15 cellular contexts compared by ENCODE assay signal in the genomic region with DNA sequence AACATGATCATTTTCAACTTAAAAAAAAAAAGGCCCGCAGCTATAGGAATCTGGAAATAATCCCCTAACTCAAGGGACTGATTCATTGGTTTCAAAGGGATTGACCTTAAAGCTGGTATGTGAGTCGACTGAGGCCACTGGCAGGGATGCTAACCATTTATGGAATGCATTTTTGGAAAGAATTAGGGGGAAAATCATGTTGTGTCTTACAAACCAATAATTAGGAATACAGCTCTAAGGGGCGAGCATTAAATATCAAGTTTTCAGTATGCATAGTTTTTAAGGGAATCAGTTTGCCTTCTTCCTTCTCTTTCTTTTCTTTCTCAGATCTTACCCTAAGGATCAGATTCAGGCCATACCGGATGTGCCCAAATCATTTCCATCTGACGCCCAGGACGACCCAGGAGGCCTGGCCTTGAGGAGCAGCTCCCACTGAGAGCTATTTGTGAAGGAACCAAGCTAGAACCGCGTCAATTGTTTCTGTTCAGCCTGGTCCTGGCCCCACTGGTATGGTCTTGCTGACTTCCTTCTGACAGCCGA. TPM values are rescaled to one million over a fixed set of nuclear protein-coding genes. Genes with fewer than 3 reads are reported as not detected.
DNase-seq lines count a peak whose midpoint lies in the region; ATAC-seq and TF ChIP-seq lines count a peak whose summit lies in the region.
"Had no signal": no experiment of that assay in that cellular context is flagged by ENCODE, and none has a peak within 500 bp of the region (broad histone marks: within the 10 kb centered on the region; RNA-seq: fewer than 3 reads in every experiment).

No MANE protein-coding gene starts in this region.

- POLR2A ChIA-PET in MCF 10A (lab: Yijun Ruan, JAX) = interaction anchor here (0.7 kb wide), 1 partner anchor 185 kb away, joined by 3 read pairs; no protein-coding TSS in a partner anchor

- H2BK5ac ChIP-seq in neuronal stem cell (ENCODE audit: low read length) = no peak overlapping the region

- no peak overlapping the region for H4K91ac ChIP-seq in neuronal stem cell (ENCODE audit: low read depth, low read length, poor library complexity)

- no CpG with 5 or more reads among the region's 9 CpGs for WGBS in neuronal stem cell (ENCODE audit: extremely low coverage in 2 of 2, insufficient read length in 2 of 2, insufficient replicate concordance in 1 of 2), 2 donors

- no peak overlapping the region for H2BK12ac ChIP-seq in neuronal stem cell (ENCODE audit: low read length)

- no peak overlapping the region for H3K9ac ChIP-seq in neuronal stem cell (ENCODE audit: low read depth, low read length, poor library complexity)

- H3K4me2 ChIP-seq in neuronal stem cell (ENCODE audit: insufficient read depth, low read length, poor library complexity, severe bottlenecking) = no peak overlapping the region

- H3K79me1 ChIP-seq in neuronal stem cell (ENCODE audit: low read depth, low read length) = no peaks in the 10 kb centered on the region

- H3K27me3 Mint-ChIP-seq in MCF 10A (ENCODE audit: insufficient read depth, unreplicated experiment) = no peaks in the 10 kb centered on the region
- H3K27me3 Mint-ChIP-seq: activated CD4-positive, alpha-beta memory T cell treated with anti-CD3 and anti-CD28 coated beads for 36 hours had no signal

- intact Hi-C loops in breast epithelium (cut with DNase I; ENCODE audit: low total_unique reads) = no loop called here
- intact Hi-C loops in MCF 10A (cut with micrococcal nuclease) = no loop called here

- no peak overlapping the region for H3K27ac Mint-ChIP-seq in MCF 10A (ENCODE audit: low read depth, unreplicated experiment)
- H3K27ac Mint-ChIP-seq: activated CD4-positive, alpha-beta memory T cell treated with anti-CD3 and anti-CD28 coated beads for 36 hours had no signal

- no peaks in the 10 kb centered on the region for H3K36me3 Mint-ChIP-seq in MCF 10A (ENCODE audit: insufficient read depth, unreplicated experiment)
- H3K36me3 Mint-ChIP-seq: activated CD4-positive, alpha-beta memory T cell treated with anti-CD3 and anti-CD28 coated beads for 36 hours had no signal

- ATAC-seq in GM18520 (IDR thresholded peaks at IDR 0.05; ENCODE audit: unreplicated experiment) (no peak), esophagus mucosa (no peak), GM18909 (IDR thresholded peaks at IDR 0.05; ENCODE audit: poor library complexity, unreplicated experiment) (no peak)

- CTCF ChIA-PET in MCF 10A (lab: Yijun Ruan, JAX) = interaction anchor here (0.6 to 2.1 kb wide), 7 partner anchors 8 to 248 kb away, joined by 3 to 7 read pairs (median 4); no protein-coding TSS in a partner anchor

- H3K27me3 ChIP-seq in breast epithelium (no peaks in the 10 kb centered on the region), neuronal stem cell (ENCODE audit: control insufficient read depth in 3 of 3, insufficient read depth in 3 of 3, low read depth in 1 of 3, low read length in 3 of 3) (peaks cover 0 to 17% (median 0%) of the 10 kb centered on the region in 3 experiments)

- no peak overlapping the region for H3K4me3 Mint-ChIP-seq in MCF 10A (ENCODE audit: unreplicated experiment)
- H3K4me3 Mint-ChIP-seq: activated CD4-positive, alpha-beta memory T cell treated with anti-CD3 and anti-CD28 coated beads for 36 hours had no signal

- no peaks in the 10 kb centered on the region for H3K9me3 ChIP-seq in breast epithelium
- no peaks in the 10 kb centered on the region for H3K9me3 ChIP-seq in neuronal stem cell (replicated peaks in 1 of 2; ENCODE audit: control insufficient read depth in 2 of 2, insufficient read depth in 1 of 2, low read depth in 1 of 2, low read length in 2 of 2)
- H3K9me3 ChIP-seq: stomach had no signal

- BruUV-seq in MCF 10A (replicated peaks; lab: Mats Ljungman, UMichigan) = no TSS peak

- TF ChIP-seq CTCF in breast epithelium (IDR thresholded peaks at IDR 0.05) = no peak
- TF ChIP-seq CTCF in MCF 10A (IDR thresholded peaks at IDR 0.05; ENCODE audit: unreplicated experiment) = no peak

- DNase-seq in breast epithelium (ENCODE audit: low spot score in 2 of 2) (no peak), MCF 10A (ENCODE audit: unreplicated experiment) (no peak), epidermal melanocyte (ENCODE audit: insufficient read length, low spot score) (peak; percentile 43), neuronal stem cell (ENCODE audit: low spot score) (no peak), amygdala (lab: John Stamatoyannopoulos, UW) (no peak)
- DNase-seq: activated CD4-positive, alpha-beta memory T cell treated with anti-CD3 and anti-CD28 coated beads for 36 hours; activated effector memory CD4-positive, alpha-beta T cell treated with Interleukin-2 at 50 U/mL for 16 hours; Karpas-422; NCI-H2081; posterior cingulate gyrus; stomach had no signal

- no peak overlapping the region for H2AK5ac ChIP-seq in neuronal stem cell (ENCODE audit: low read depth, low read length)

- no peak overlapping the region for H3K14ac ChIP-seq in neuronal stem cell (ENCODE audit: low read length)

- H3K4me1 Mint-ChIP-seq in MCF 10A (ENCODE audit: insufficient read depth, unreplicated experiment) = peaks cover 6% of the 10 kb centered on the region

- H3K23ac ChIP-seq in neuronal stem cell (ENCODE audit: low read depth, low read length, poor library complexity) = no peak overlapping the region

- no peak overlapping the region for H3K18ac ChIP-seq in neuronal stem cell (ENCODE audit: low read length)

- H3K4me3 ChIP-seq in breast epithelium = no peak overlapping the region
- H3K4me3 ChIP-seq in neuronal stem cell (ENCODE audit: low read length in 2 of 2) = no peak overlapping the region
- H3K4me3 ChIP-seq: stomach had no signal

- no peak overlapping the region for H2BK120ac ChIP-seq in neuronal stem cell (ENCODE audit: low read depth, low read length)

- H3K4ac ChIP-seq in neuronal stem cell (ENCODE audit: low read length) = no peak overlapping the region

- no peaks in the 10 kb centered on the region for H3K36me3 ChIP-seq in breast epithelium
- H3K36me3 ChIP-seq in neuronal stem cell (replicated peaks in 1 of 2; ENCODE audit: control insufficient read depth in 2 of 2, insufficient read depth in 2 of 2, low read length in 2 of 2) = no peaks in the 10 kb centered on the region
- H3K36me3 ChIP-seq: stomach had no signal

- H3K9me3 Mint-ChIP-seq in MCF 10A (ENCODE audit: unreplicated experiment) = no peaks in the 10 kb centered on the region
- H3K9me3 Mint-ChIP-seq: activated CD4-positive, alpha-beta memory T cell treated with anti-CD3 and anti-CD28 coated beads for 36 hours had no signal

- H4K8ac ChIP-seq in neuronal stem cell (ENCODE audit: low read depth, low read length) = no peak overlapping the region

- no peak for TF ChIP-seq POLR2A in breast epithelium (IDR thresholded peaks at IDR 0.05)

- H3K27ac ChIP-seq in breast epithelium (peak overlapping the region; percentile 59 to 62), neuronal stem cell (replicated peaks; ENCODE audit: low read length) (no peak overlapping the region)
- H3K27ac ChIP-seq: 22Rv1 had no signal

- H3K4me1 ChIP-seq in breast epithelium (peaks cover 9 to 12% of the 10 kb centered on the region in 2 donors), neuronal stem cell (ENCODE audit: control insufficient read depth in 2 of 2, insufficient read depth in 1 of 2, low read depth in 1 of 2, low read length in 2 of 2) (peaks cover 6 to 9% of the 10 kb centered on the region in 2 donors)

- peak overlapping the region; percentile 59 for H2AFZ ChIP-seq in neuronal stem cell (ENCODE audit: low read length)

- H2BK15ac ChIP-seq in neuronal stem cell (ENCODE audit: low read length) = no peak overlapping the region

RNA-seq across cellular contexts. Expression of gene BPGM, which starts 48.7 kb away (rescaled TPM):
- 10 to 100 TPM; 12.3 to 18.7 (median 16.4) TPM for total RNA-seq in breast epithelium
- 8.2 and 10.8 TPM in 2 replicates for total RNA-seq in MCF 10A (2022)
- 22.7 TPM for polyA plus RNA-seq in neuronal stem cell (2013, experiment 1 of 2)
- polyA plus RNA-seq in neuronal stem cell (2013, experiment 2 of 2) = 21.8 TPM
- 8.9 TPM for total RNA-seq in esophagus mucosa
